Comparison of ENCODE assay signal across 1 cellular context in genomic region chrX:149848855-149849254, GRCh38.
TF ChIP-seq lines count a peak whose summit lies in the region.

No MANE protein-coding gene starts in this region.

TF ChIP-seq in K562, 482 proteins besides CTCF, POLR2A, EP300 and RAD21 (continued from another document and continues in another):
- no peak for TF ChIP-seq ZNF407 (IDR thresholded peaks at IDR 0.05; ENCODE audit: low read depth)
- no peak for TF ChIP-seq TGIF2 (CRISPR knock-in tag; IDR thresholded peaks at IDR 0.05)
- no peak for TF ChIP-seq CEBPG (CRISPR knock-in tag; IDR thresholded peaks at IDR 0.05)
- TF ChIP-seq CEBPG (tag; conservative IDR thresholded peaks at IDR 0.05 in 1 of 2, IDR thresholded peaks at IDR 0.05 in 1 of 2) = no peak
- TF ChIP-seq KLF1 (tag; IDR thresholded peaks at IDR 0.05) = no peak
- TF ChIP-seq ZNF239 (CRISPR knock-in tag; IDR thresholded peaks at IDR 0.05) = no peak
- TF ChIP-seq CBX2 (IDR thresholded peaks at IDR 0.05; ENCODE audit: insufficient read depth, low read length, poor library complexity, severe bottlenecking) = no peak
- no peak for TF ChIP-seq FOXA3 (CRISPR knock-in tag; conservative IDR thresholded peaks at IDR 0.05 in 1 of 2, IDR thresholded peaks at IDR 0.05 in 1 of 2)
- TF ChIP-seq RFX1 (IDR thresholded peaks at IDR 0.05) = no peak
- TF ChIP-seq ZBTB1 (CRISPR knock-in tag; IDR thresholded peaks at IDR 0.05; ENCODE audit: borderline replicate concordance, low read depth) = no peak
- TF ChIP-seq SMAD2 (IDR thresholded peaks at IDR 0.05; ENCODE audit: low read depth, low read length) = no peak
- TF ChIP-seq GTF2E2 (tag; IDR thresholded peaks at IDR 0.05) = no peak
- TF ChIP-seq TRIM24 (IDR thresholded peaks at IDR 0.05) = peak; percentile 90
- no peak for TF ChIP-seq WHSC1 (IDR thresholded peaks at IDR 0.05; ENCODE audit: low read length)
- TF ChIP-seq PBX2 (CRISPR knock-in tag; IDR thresholded peaks at IDR 0.05; ENCODE audit: low read depth) = no peak
- TF ChIP-seq PBX2 (tag; conservative IDR thresholded peaks at IDR 0.05; ENCODE audit: low read depth) = no peak
- TF ChIP-seq DACH1 (IDR thresholded peaks at IDR 0.05; ENCODE audit: partially characterized antibody) = no peak
- TF ChIP-seq CREM (IDR thresholded peaks at IDR 0.05; ENCODE audit: low read depth) = 0 out of 2 replicates have a peak, but pooled peaks have one; percentile 11
- TF ChIP-seq SNRNP70 (optimal IDR thresholded peaks at IDR 0.05; ENCODE audit: low read depth, low read length) = no peak
- no peak for TF ChIP-seq ZNF347 (CRISPR knock-in tag; IDR thresholded peaks at IDR 0.05; ENCODE audit: low read depth)
- TF ChIP-seq SOX6 (IDR thresholded peaks at IDR 0.05) = peak; percentile 34; the same call in 1 of the 2 replicates
- TF ChIP-seq STAT5A (IDR thresholded peaks at IDR 0.05; ENCODE audit: borderline replicate concordance, low read length) = peak; percentile 78
- TF ChIP-seq ZBTB9 (CRISPR knock-in tag; IDR thresholded peaks at IDR 0.05) = no peak
- peak; percentile 43; the same call in 1 of the 2 replicates for TF ChIP-seq CREB1 (IDR thresholded peaks at IDR 0.05)
- no peak for TF ChIP-seq CREB1 (CRISPR knock-in tag; IDR thresholded peaks at IDR 0.05)
- peak; percentile 82 for TF ChIP-seq DPF2 (IDR thresholded peaks at IDR 0.05)
- 0 out of 2 replicates have a peak, but pooled peaks have one; percentile 65 for TF ChIP-seq TRIM28 (IDR thresholded peaks at IDR 0.05)
- no peak for TF ChIP-seq PRMT5 (CRISPR knock-in tag; IDR thresholded peaks at IDR 0.05)
- no peak for TF ChIP-seq ARID4B (CRISPR knock-in tag; IDR thresholded peaks at IDR 0.05)
- no peak for TF ChIP-seq SAFB (IDR thresholded peaks at IDR 0.05; ENCODE audit: borderline replicate concordance, low read depth, low read length)
- no peak for TF ChIP-seq VEZF1 (CRISPR knock-in tag; IDR thresholded peaks at IDR 0.05)
- TF ChIP-seq KDM4B (IDR thresholded peaks at IDR 0.05; ENCODE audit: borderline replicate concordance in 2 of 2, low read depth in 1 of 2) = no peak
- no peak for TF ChIP-seq TFAM (CRISPR knock-in tag; conservative IDR thresholded peaks at IDR 0.05)
- no peak for TF ChIP-seq PKNOX1 (IDR thresholded peaks at IDR 0.05)
- peak; percentile 54; the same call in 1 of the 2 replicates for TF ChIP-seq CC2D1A (IDR thresholded peaks at IDR 0.05)
- TF ChIP-seq ZBTB26 (CRISPR knock-in tag; IDR thresholded peaks at IDR 0.05) = no peak
- TF ChIP-seq ZKSCAN1 (IDR thresholded peaks at IDR 0.05; ENCODE audit: low read depth, low read length) = no peak
- TF ChIP-seq KHSRP (IDR thresholded peaks at IDR 0.05) = no peak
- no peak for TF ChIP-seq E4F1 (CRISPR knock-in tag; IDR thresholded peaks at IDR 0.05; ENCODE audit: borderline replicate concordance)
- no peak for TF ChIP-seq SMAD3 (CRISPR knock-in tag; conservative IDR thresholded peaks at IDR 0.05)
